ENCODE assay signal across 10 cellular contexts in the genomic region with DNA sequence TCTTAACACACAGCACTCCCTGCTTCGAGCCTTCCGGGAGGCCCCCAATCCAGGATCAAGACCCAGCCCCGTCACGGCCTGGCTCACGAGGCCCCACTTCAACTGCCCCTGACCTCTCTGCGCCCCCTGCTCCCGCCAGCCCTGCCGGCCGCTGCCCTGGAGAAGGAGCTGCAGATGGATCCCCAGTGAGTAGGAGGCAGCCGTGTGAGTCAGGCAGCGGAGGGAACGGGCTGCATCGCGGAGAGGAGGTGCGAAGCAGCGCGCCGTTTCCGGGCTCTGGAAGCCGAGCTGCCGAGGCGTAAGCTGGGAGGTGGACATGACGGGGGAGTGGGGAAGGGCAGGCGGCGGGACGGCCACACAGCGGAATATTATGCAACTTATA.
DNase-seq lines count a peak whose midpoint lies in the region; ATAC-seq and TF ChIP-seq lines count a peak whose summit lies in the region.
"Had no signal": no experiment of that assay in that cellular context is flagged by ENCODE, and none has a peak within 500 bp of the region (broad histone marks: within the 10 kb centered on the region; RNA-seq: fewer than 3 reads in every experiment).

No MANE protein-coding gene starts in this region.

- H3K9me3 Mint-ChIP-seq in activated CD4-positive, alpha-beta T cell treated with anti-CD3 and anti-CD28 coated beads, Interleukin-2, amount 10 ng/mL, durations not matched to agents 24 days and 14 days, result no peaks in the 10 kb centered on the region
- no peaks in the 10 kb centered on the region for H3K9me3 Mint-ChIP-seq in osteocyte (ENCODE audit: unreplicated experiment)
- H3K9me3 Mint-ChIP-seq: nephron had no signal

- H3K27ac ChIP-seq in temporal lobe (ENCODE audit: low read depth, low read length), result peak overlapping the region; percentile 50
- H3K27ac ChIP-seq: BLaER1 treated with 17β-estradiol and CSF1 and Interleukin-3, amounts not matched to agents 10 nM and 100 nM had no signal

- no peak overlapping the region for H3K4me3 Mint-ChIP-seq in activated CD4-positive, alpha-beta T cell treated with anti-CD3 and anti-CD28 coated beads, Interleukin-2, amount 10 ng/mL, durations not matched to agents 24 days and 14 days
- no peak overlapping the region for H3K4me3 Mint-ChIP-seq in osteocyte (ENCODE audit: unreplicated experiment)

- no peaks in the 10 kb centered on the region for H3K36me3 Mint-ChIP-seq in activated CD4-positive, alpha-beta T cell treated with anti-CD3 and anti-CD28 coated beads, Interleukin-2, amount 10 ng/mL, durations not matched to agents 24 days and 14 days (ENCODE audit: low read depth)
- no peaks in the 10 kb centered on the region for H3K36me3 Mint-ChIP-seq in osteocyte (ENCODE audit: unreplicated experiment)

- H3K27ac Mint-ChIP-seq in activated CD4-positive, alpha-beta T cell treated with anti-CD3 and anti-CD28 coated beads, Interleukin-2, amount 10 ng/mL, durations not matched to agents 24 days and 14 days, result no peak overlapping the region
- no peak overlapping the region for H3K27ac Mint-ChIP-seq in osteocyte (ENCODE audit: unreplicated experiment)
- H3K27ac Mint-ChIP-seq: nephron had no signal

- intact Hi-C loops in activated CD4-positive, alpha-beta T cell treated with anti-CD3 and anti-CD28 coated beads, Interleukin-2, amount 10 ng/mL, durations not matched to agents 24 days and 14 days (cut with micrococcal nuclease), result loop anchor here (5.0 kb wide), 1 partner anchor 705 kb away; no protein-coding TSS in a partner anchor

- H3K4me1 Mint-ChIP-seq in activated CD4-positive, alpha-beta T cell treated with anti-CD3 and anti-CD28 coated beads, Interleukin-2, amount 10 ng/mL, durations not matched to agents 24 days and 14 days, result no peaks in the 10 kb centered on the region
- peaks cover 15% of the 10 kb centered on the region for H3K4me1 Mint-ChIP-seq in osteocyte (ENCODE audit: unreplicated experiment)

- H3K27me3 Mint-ChIP-seq in activated CD4-positive, alpha-beta T cell treated with anti-CD3 and anti-CD28 coated beads, Interleukin-2, amount 10 ng/mL, durations not matched to agents 24 days and 14 days, result peaks cover 50% of the 10 kb centered on the region
- peaks cover 49% of the 10 kb centered on the region for H3K27me3 Mint-ChIP-seq in osteocyte (ENCODE audit: unreplicated experiment)

- TF ChIP-seq CTCF in osteocyte (IDR thresholded peaks at IDR 0.05), result no peak

- ATAC-seq in HG02970 (IDR thresholded peaks at IDR 0.05; ENCODE audit: low FRiP score, unreplicated experiment), result no peak

- peak; percentile 61 for DNase-seq in activated CD4-positive, alpha-beta T cell treated with anti-CD3 and anti-CD28 coated beads, Interleukin-2, amount 10 ng/mL, durations not matched to agents 24 days and 14 days
- no peak for DNase-seq in activated CD4-positive, alpha-beta T cell treated with anti-CD3 and anti-CD28 coated beads, Interleukin-2, amount 50 U/mL, for 4 hours
- DNase-seq in astrocyte of the hippocampus (ENCODE audit: low read depth, low spot score) (peak; percentile 65), kidney glomerular epithelial cell (lab: John Stamatoyannopoulos, UW) (peak; percentile 66), NCI-H1105 (lab: John Stamatoyannopoulos, UW) (no peak), osteocyte (ENCODE audit: extremely low spot score, unreplicated experiment) (no peak)

Comparison
In these comparisons a context has a peak if more than half of its experiments do, and no peak if none do; other contexts are left out.
1. DNase-seq: peak in activated CD4-positive, alpha-beta T cell treated with anti-CD3 and anti-CD28 coated beads, Interleukin-2, amount 10 ng/mL, durations not matched to agents 24 days and 14 days (single experiment), astrocyte of the hippocampus (single experiment) and kidney glomerular epithelial cell (single experiment); none in activated CD4-positive, alpha-beta T cell treated with anti-CD3 and anti-CD28 coated beads, Interleukin-2, amount 50 U/mL, for 4 hours (0 of 2), NCI-H1105 (single experiment) and osteocyte (single experiment).